ENCODE assay signal across 3 cellular contexts in genomic region chr19:13096968-13097330, GRCh38.
TF ChIP-seq lines count a peak whose summit lies in the region.

No MANE protein-coding gene starts in this region.

TF ChIP-seq in GM23338, 12 proteins besides CTCF, POLR2A, EP300 and RAD21:
- TF ChIP-seq POLR2AphosphoS5 (IDR thresholded peaks at IDR 0.05; ENCODE audit: low read depth) (no peak), NANOG (IDR thresholded peaks at IDR 0.05; ENCODE audit: borderline replicate concordance) (no peak), ETS1 (IDR thresholded peaks at IDR 0.05) (no peak), CREB1 (CRISPR knock-in tag; IDR thresholded peaks at IDR 0.05; ENCODE audit: low read depth) (no peak), REST (IDR thresholded peaks at IDR 0.05; ENCODE audit: unreplicated experiment) (no peak), ZNF331 (CRISPR knock-in tag; IDR thresholded peaks at IDR 0.05; ENCODE audit: low read depth) (no peak)
TF ChIP-seq in GM23338: peak in this region for 0.

TF ChIP-seq in K562, 482 proteins besides CTCF, POLR2A, EP300 and RAD21 (continues in another document):
- no peak for TF ChIP-seq FOXJ3 (CRISPR knock-in tag; IDR thresholded peaks at IDR 0.05)
- 0 out of 4 replicates have a peak, but pooled peaks of 1 of the 2 experiments have one; percentile 50 for TF ChIP-seq UBTF (IDR thresholded peaks at IDR 0.05; ENCODE audit: borderline replicate concordance in 1 of 2, low read depth in 2 of 2, low read length in 2 of 2)
- TF ChIP-seq IRF1 (CRISPR knock-in tag; IDR thresholded peaks at IDR 0.05; ENCODE audit: borderline replicate concordance), result no peak
- TF ChIP-seq THRB (CRISPR knock-in tag; conservative IDR thresholded peaks at IDR 0.05), result no peak
- TF ChIP-seq ZC3H11A (IDR thresholded peaks at IDR 0.05; ENCODE audit: low read depth, low read length), result no peak
- TF ChIP-seq MITF (IDR thresholded peaks at IDR 0.05), result no peak
- no peak for TF ChIP-seq ZBTB12 (CRISPR knock-in tag; IDR thresholded peaks at IDR 0.05)
- TF ChIP-seq ZNF76 (CRISPR knock-in tag; IDR thresholded peaks at IDR 0.05; ENCODE audit: borderline replicate concordance), result no peak
- TF ChIP-seq DMBX1 (CRISPR knock-in tag; IDR thresholded peaks at IDR 0.05; ENCODE audit: borderline replicate concordance), result 0 out of 2 replicates have a peak, but pooled peaks have one; percentile 4
- TF ChIP-seq ETS2 (tag; IDR thresholded peaks at IDR 0.05; ENCODE audit: borderline replicate concordance, poor library complexity, severe bottlenecking), result no peak
- TF ChIP-seq TAF15 (IDR thresholded peaks at IDR 0.05; ENCODE audit: low read depth, low read length), result no peak
- peak; percentile 8 for TF ChIP-seq FIP1L1 (IDR thresholded peaks at IDR 0.05; ENCODE audit: low read depth, low read length, poor library complexity, severe bottlenecking)
- no peak for TF ChIP-seq TCF15 (CRISPR knock-in tag; IDR thresholded peaks at IDR 0.05)
- TF ChIP-seq ARNT (IDR thresholded peaks at IDR 0.05), result 0 out of 4 replicates have a peak, but pooled peaks of 1 of the 2 experiments have one; percentile 42
- TF ChIP-seq PRPF4 (IDR thresholded peaks at IDR 0.05; ENCODE audit: insufficient read depth, low read depth, low read length, poor library complexity, severe bottlenecking), result no peak
- peak; percentile 40 for TF ChIP-seq POLR2B (IDR thresholded peaks at IDR 0.05; ENCODE audit: low read depth, partially characterized antibody)
- TF ChIP-seq FOXK2 (conservative IDR thresholded peaks at IDR 0.05 in 1 of 2, IDR thresholded peaks at IDR 0.05 in 1 of 2; ENCODE audit: low read depth in 2 of 2), result no peak
- no peak for TF ChIP-seq KHSRP (IDR thresholded peaks at IDR 0.05)

TF ChIP-seq in neural cell, 6 proteins besides CTCF, POLR2A, EP300 and RAD21:
- TF ChIP-seq POLR2AphosphoS5 (IDR thresholded peaks at IDR 0.05) (peak; percentile 76), MXI1 (conservative IDR thresholded peaks at IDR 0.05; ENCODE audit: poor library complexity, severe bottlenecking) (no peak), REST (IDR thresholded peaks at IDR 0.05; ENCODE audit: borderline replicate concordance) (no peak)
